19 cellular contexts compared by ENCODE assay signal in the genomic region with DNA sequence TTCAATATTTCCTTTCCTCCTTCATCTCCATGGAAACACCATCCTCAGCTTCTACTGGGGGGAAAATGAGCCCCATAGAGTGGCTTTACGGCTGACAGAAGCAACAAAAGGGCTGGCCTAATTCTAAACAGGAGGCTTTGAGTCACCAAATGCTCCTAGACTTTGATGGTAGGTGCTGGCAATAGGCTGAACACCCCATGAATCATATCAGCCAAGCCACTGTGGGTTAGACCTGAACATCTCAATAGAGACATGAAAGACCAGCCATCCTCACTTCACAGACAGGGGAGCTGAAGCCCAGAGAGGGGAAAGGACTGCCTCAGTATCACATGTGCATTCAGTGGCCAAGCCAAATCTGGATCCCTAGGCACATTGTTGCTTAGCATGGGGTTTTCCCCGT.
DNase-seq lines count a peak whose midpoint lies in the region; ATAC-seq lines count a peak whose summit lies in the region.
"Had no signal": no experiment of that assay in that cellular context is flagged by ENCODE, and none has a peak within 500 bp of the region (broad histone marks: within the 10 kb centered on the region; RNA-seq: fewer than 3 reads in every experiment).

No MANE protein-coding gene starts in this region.

- intact Hi-C loops in cardiac septum (cut with DNase I): no loop called here

- peaks cover 0 to 2% of the 10 kb centered on the region in 2 donors for H3K9me3 Mint-ChIP-seq in activated T-cell treated with anti-CD3 and anti-CD28 coated beads, Interleukin-2, amount 50 U/mL, for 72 hours
- no peaks in the 10 kb centered on the region for H3K9me3 Mint-ChIP-seq in activated naive CD8-positive, alpha-beta T cell treated with anti-CD3 and anti-CD28 coated beads for 36 hours
- H3K9me3 Mint-ChIP-seq: IgD-negative memory B cell had no signal

- H3K36me3 Mint-ChIP-seq in activated T-cell treated with anti-CD3 and anti-CD28 coated beads, Interleukin-2, amount 50 U/mL, for 72 hours (ENCODE audit: insufficient read depth in 2 of 2): no peaks in the 10 kb centered on the region
- H3K36me3 Mint-ChIP-seq in activated naive CD8-positive, alpha-beta T cell treated with anti-CD3 and anti-CD28 coated beads for 36 hours: no peaks in the 10 kb centered on the region
- H3K36me3 Mint-ChIP-seq: CD4-positive, CD25-positive, alpha-beta regulatory T cell; CD8-positive, alpha-beta memory T cell; IgD-negative memory B cell had no signal

- H3K4me1 Mint-ChIP-seq in activated T-cell treated with anti-CD3 and anti-CD28 coated beads, Interleukin-2, amount 50 U/mL, for 72 hours (ENCODE audit: low read depth): no peaks in the 10 kb centered on the region
- H3K4me1 Mint-ChIP-seq in activated naive CD8-positive, alpha-beta T cell treated with anti-CD3 and anti-CD28 coated beads for 36 hours: no peaks in the 10 kb centered on the region
- H3K4me1 Mint-ChIP-seq: B cell; CD4-positive, CD25-positive, alpha-beta regulatory T cell; CD8-positive, alpha-beta memory T cell; IgD-negative memory B cell had no signal

- H3K4me3 Mint-ChIP-seq in activated T-cell treated with anti-CD3 and anti-CD28 coated beads, Interleukin-2, amount 50 U/mL, for 72 hours: no peak overlapping the region
- no peak overlapping the region for H3K4me3 Mint-ChIP-seq in activated naive CD8-positive, alpha-beta T cell treated with anti-CD3 and anti-CD28 coated beads for 36 hours
- H3K4me3 Mint-ChIP-seq: B cell; CD4-positive, CD25-positive, alpha-beta regulatory T cell; CD8-positive, alpha-beta memory T cell; IgD-negative memory B cell had no signal

- no peak overlapping the region for H3K27ac Mint-ChIP-seq in activated T-cell treated with anti-CD3 and anti-CD28 coated beads, Interleukin-2, amount 50 U/mL, for 72 hours
- no peak overlapping the region for H3K27ac Mint-ChIP-seq in activated naive CD8-positive, alpha-beta T cell treated with anti-CD3 and anti-CD28 coated beads for 36 hours
- H3K27ac Mint-ChIP-seq: B cell; CD4-positive, CD25-positive, alpha-beta regulatory T cell; CD8-positive, alpha-beta memory T cell; IgD-negative memory B cell had no signal

- peak; percentile 28 to 46 for ATAC-seq in activated T-cell treated with anti-CD3 and anti-CD28 coated beads, Interleukin-2, amount 50 U/mL, for 72 hours (replicated peaks in 1 of 2)
- ATAC-seq in HG02610 (IDR thresholded peaks at IDR 0.05; ENCODE audit: unreplicated experiment) (peak; percentile 68), HG02885 (IDR thresholded peaks at IDR 0.05; ENCODE audit: poor library complexity, unreplicated experiment) (no peak)
- ATAC-seq: HepG2 had no signal

- peaks cover 8% of the 10 kb centered on the region for H3K27me3 Mint-ChIP-seq in activated T-cell treated with anti-CD3 and anti-CD28 coated beads, Interleukin-2, amount 50 U/mL, for 72 hours (ENCODE audit: low read depth)
- no peaks in the 10 kb centered on the region for H3K27me3 Mint-ChIP-seq in activated naive CD8-positive, alpha-beta T cell treated with anti-CD3 and anti-CD28 coated beads for 36 hours
- H3K27me3 Mint-ChIP-seq: B cell; CD4-positive, CD25-positive, alpha-beta regulatory T cell had no signal

- no peak for DNase-seq in activated T-cell treated with anti-CD3 and anti-CD28 coated beads, Interleukin-2, amount 50 U/mL, for 72 hours
- no peak for DNase-seq in activated T-cell treated with anti-CD3 and anti-CD28 coated beads, Interleukin-2, amount 50 U/mL, for 1 hour
- DNase-seq in activated naive CD8-positive, alpha-beta T cell treated with anti-CD3 and anti-CD28 coated beads for 36 hours: peak; percentile 1
- DNase-seq in mesenteric fat pad (ENCODE audit: low spot score) (no peak), cardiac septum (ENCODE audit: low spot score) (no peak)
- DNase-seq: C1 segment of cervical spinal cord; CD4-positive, CD25-positive, alpha-beta regulatory T cell; CD8-positive, alpha-beta memory T cell; COR-L47; DMS 273 treated with DMSO at 0.1 percent for 48 hours; DMS53; DND-41; EL; GM23248 had no signal
